Comparison of ENCODE assay signal across 12 cellular contexts in genomic region chr6:14841901-14842421, GRCh38.
A peak's percentile ranks its signal among the peaks of the same experiment; 100 is the strongest.
DNase-seq lines count a peak whose midpoint lies in the region; ATAC-seq, FAIRE-seq and TF ChIP-seq lines count a peak whose summit lies in the region.
"Had no signal": no experiment of that assay in that cellular context is flagged by ENCODE, and none has a peak within 500 bp of the region (broad histone marks: within the 10 kb centered on the region; RNA-seq: fewer than 3 reads in every experiment).

No MANE protein-coding gene starts in this region.

- H3K9me1 ChIP-seq in K562 (ENCODE audit: control insufficient read depth, insufficient read depth, low read length): no peaks in the 10 kb centered on the region

- H3K9ac ChIP-seq in K562 (ENCODE audit: insufficient read depth in 1 of 2, low read depth in 2 of 2, low read length in 2 of 2): no peak overlapping the region

- no peak for FAIRE-seq in K562 (lab: Jason Lieb, UNC)

- no peak for TF ChIP-seq EP300 in K562 (IDR thresholded peaks at IDR 0.05; ENCODE audit: low read length)

- intact Hi-C loops in K562 (cut with micrococcal nuclease) (no loop called here), mucosa of descending colon (cut with DNase I, micrococcal nuclease) (no loop called here), posterior vena cava (cut with DNase I) (no loop called here)

- in situ Hi-C loops in K562 (cut with MboI): no loop called here

- peak; percentile 15 for DNase-seq in HT1080 (ENCODE audit: low read depth)
- no peak for DNase-seq in K562 (ENCODE audit: extremely low read depth in 1 of 4, low spot score in 3 of 4)
- DNase-seq in mucosa of descending colon: peak in 1 of 3 donors; percentile 53
- no peak for DNase-seq in stimulated activated CD4-positive, alpha-beta T cell treated with anti-CD3 and anti-CD28 coated beads, Interleukin-4, amount 100 ng/mL, for 24 hours
- no peak for DNase-seq in activated gamma-delta T cell (lab: John Stamatoyannopoulos, UW)
- DNase-seq in posterior vena cava (ENCODE audit: low spot score): no peak
- DNase-seq: stimulated activated CD4-positive, alpha-beta T cell treated with anti-CD3 and anti-CD28 coated beads, Interleukin-4, amount 100 ng/mL, for 4 hours had no signal

- H3K36me3 ChIP-seq in ACC112 (ENCODE audit: insufficient read depth, low read length) (no peaks in the 10 kb centered on the region), K562 (ENCODE audit: control insufficient read depth, insufficient read depth, low read length) (no peaks in the 10 kb centered on the region), mucosa of descending colon (ENCODE audit: low read depth) (no peaks in the 10 kb centered on the region)
- H3K36me3 ChIP-seq: vagina had no signal

- H3K27me3 ChIP-seq in ACC112 (ENCODE audit: insufficient read depth, low read length) (no peaks in the 10 kb centered on the region), K562 (ENCODE audit: control insufficient read depth in 2 of 2, insufficient read depth in 2 of 2, low read length in 2 of 2) (no peaks in the 10 kb centered on the region)
- H3K27me3 ChIP-seq: vagina had no signal

- BruUV-seq in K562 (replicated peaks; lab: Mats Ljungman, UMichigan): no TSS peak

- H3K4me3 ChIP-seq in ACC112 (ENCODE audit: low read depth, low read length) (peak overlapping the region; percentile 7; the same call in 1 of the 2 replicates), K562 (no peak overlapping the region), mucosa of descending colon (no peak overlapping the region)
- H3K4me3 ChIP-seq: vagina had no signal

- POLR2A ChIA-PET in K562 (lab: Yijun Ruan, JAX): no interaction called here

- whole genome bisulfite sequencing in K562 (ENCODE audit: insufficient coverage, low coverage, missing lambda C conversion rate): 59% methylated on average over 8 of the region's 8 CpGs

- H3K9me3 ChIP-seq in K562 (replicated peaks; ENCODE audit: control insufficient read depth, insufficient read depth, low read depth, low read length) (no peaks in the 10 kb centered on the region), mucosa of descending colon (no peaks in the 10 kb centered on the region)
- H3K9me3 ChIP-seq: vagina had no signal

- peaks cover 12% of the 10 kb centered on the region for H3K4me1 ChIP-seq in ACC112 (ENCODE audit: control insufficient read depth, insufficient read depth, low read length, unreplicated experiment)
- peaks cover 0 to 3% of the 10 kb centered on the region in 2 experiments; a peak in 1 of 5 replicates for H3K4me1 ChIP-seq in K562 (replicated peaks in 1 of 2; ENCODE audit: control insufficient read depth in 2 of 2, insufficient read depth in 2 of 2, low read length in 2 of 2)
- no peaks in the 10 kb centered on the region for H3K4me1 ChIP-seq in mucosa of descending colon (ENCODE audit: low read depth)

- no peak for TF ChIP-seq POLR2A in K562 (conservative IDR thresholded peaks at IDR 0.05)

- H3K79me2 ChIP-seq in ACC112 (ENCODE audit: control insufficient read depth, insufficient read depth, low read length, unreplicated experiment) (no peaks in the 10 kb centered on the region), K562 (ENCODE audit: control insufficient read depth, insufficient read depth, low read length) (no peaks in the 10 kb centered on the region)

- no peak for ATAC-seq in K562
- peak; percentile 42 for ATAC-seq in mucosa of descending colon
- ATAC-seq in HG03521 (IDR thresholded peaks at IDR 0.05; ENCODE audit: unreplicated experiment): no peak

- H3K4me2 ChIP-seq in K562 (ENCODE audit: insufficient read depth, low read length): no peak overlapping the region

- no peaks in the 10 kb centered on the region for H4K20me1 ChIP-seq in K562 (replicated peaks; ENCODE audit: control insufficient read depth, insufficient read depth, low read length)

- CTCF ChIA-PET in K562 (lab: Yijun Ruan, JAX; ENCODE audit: low intra/inter-chr PET ratio): no interaction called here

- TF ChIP-seq CTCF in K562 (IDR thresholded peaks at IDR 0.05 in 2 of 3, conservative IDR thresholded peaks at IDR 0.05 in 1 of 3; ENCODE audit: insufficient read depth in 2 of 3, low read depth in 1 of 3, low read length in 3 of 3) (no peak), mucosa of descending colon (IDR thresholded peaks at IDR 0.05) (no peak)

- TF ChIP-seq RAD21 in K562 (CRISPR knock-in tag; conservative IDR thresholded peaks at IDR 0.05 in 1 of 2, IDR thresholded peaks at IDR 0.05 in 1 of 2): no peak

- H3K27ac ChIP-seq in ACC112 (ENCODE audit: low read depth, low read length): peak overlapping the region; percentile 97
- H3K27ac ChIP-seq in K562 (ENCODE audit: extremely low read depth, low read depth, low read length): no peak overlapping the region
- H3K27ac ChIP-seq: C4-2B, HL-60, vagina had no signal

- H2AFZ ChIP-seq in ACC112 (ENCODE audit: low read length, unreplicated experiment) (no peak overlapping the region), K562 (ENCODE audit: low read depth, low read length) (no peak overlapping the region)

TF ChIP-seq in K562, 482 proteins besides CTCF, POLR2A, EP300 and RAD21:
- TF ChIP-seq TRIM24 (IDR thresholded peaks at IDR 0.05) (peak in 1 of 2 experiments; percentile 50; a peak in 1 of 4 replicates), ZBTB34 (CRISPR knock-in tag; IDR thresholded peaks at IDR 0.05) (no peak), CEBPG (CRISPR knock-in tag; IDR thresholded peaks at IDR 0.05) (peak; percentile 27; the same call in 1 of the 2 replicates), CEBPG (tag; conservative IDR thresholded peaks at IDR 0.05 in 1 of 2, IDR thresholded peaks at IDR 0.05 in 1 of 2) (peak in 1 of 2 experiments; percentile 59; a peak in 2 of 4 replicates), TAF15 (IDR thresholded peaks at IDR 0.05; ENCODE audit: low read depth, low read length) (no peak), EGR1 (conservative IDR thresholded peaks at IDR 0.05) (peak; percentile 50; the same call in 1 of the 2 replicates)
